In genomic region chr2:238125127-238125885, GRCh38 we compare ENCODE assay signal across 1 cellular context.
TF ChIP-seq lines count a peak whose summit lies in the region.

No MANE protein-coding gene starts in this region.

TF ChIP-seq in GM12878, 131 proteins besides CTCF, POLR2A, EP300 and RAD21:
- no peak for TF ChIP-seq POLR2AphosphoS2 (IDR thresholded peaks at IDR 0.05; ENCODE audit: low read depth, low read length)
- TF ChIP-seq BRCA1 (IDR thresholded peaks at IDR 0.05; ENCODE audit: low read depth, low read length), result no peak
- no peak for TF ChIP-seq HDAC6 (IDR thresholded peaks at IDR 0.05; ENCODE audit: unreplicated experiment)
- TF ChIP-seq IRF5 (IDR thresholded peaks at IDR 0.05; ENCODE audit: borderline replicate concordance), result no peak
- no peak for TF ChIP-seq CHD4 (IDR thresholded peaks at IDR 0.05)
- TF ChIP-seq, protein P1, sequence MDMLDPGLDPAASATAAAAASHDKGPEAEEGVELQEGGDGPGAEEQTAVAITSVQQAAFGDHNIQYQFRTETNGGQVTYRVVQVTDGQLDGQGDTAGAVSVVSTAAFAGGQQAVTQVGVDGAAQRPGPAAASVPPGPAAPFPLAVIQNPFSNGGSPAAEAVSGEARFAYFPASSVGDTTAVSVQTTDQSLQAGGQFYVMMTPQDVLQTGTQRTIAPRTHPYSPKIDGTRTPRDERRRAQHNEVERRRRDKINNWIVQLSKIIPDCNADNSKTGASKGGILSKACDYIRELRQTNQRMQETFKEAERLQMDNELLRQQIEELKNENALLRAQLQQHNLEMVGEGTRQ (IDR thresholded peaks at IDR 0.05; ENCODE audit: borderline replicate concordance, low read depth, low read length), result no peak
- TF ChIP-seq PAX5 (IDR thresholded peaks at IDR 0.05; ENCODE audit: borderline replicate concordance, low read depth, low read length), result no peak
- TF ChIP-seq, protein P2, sequence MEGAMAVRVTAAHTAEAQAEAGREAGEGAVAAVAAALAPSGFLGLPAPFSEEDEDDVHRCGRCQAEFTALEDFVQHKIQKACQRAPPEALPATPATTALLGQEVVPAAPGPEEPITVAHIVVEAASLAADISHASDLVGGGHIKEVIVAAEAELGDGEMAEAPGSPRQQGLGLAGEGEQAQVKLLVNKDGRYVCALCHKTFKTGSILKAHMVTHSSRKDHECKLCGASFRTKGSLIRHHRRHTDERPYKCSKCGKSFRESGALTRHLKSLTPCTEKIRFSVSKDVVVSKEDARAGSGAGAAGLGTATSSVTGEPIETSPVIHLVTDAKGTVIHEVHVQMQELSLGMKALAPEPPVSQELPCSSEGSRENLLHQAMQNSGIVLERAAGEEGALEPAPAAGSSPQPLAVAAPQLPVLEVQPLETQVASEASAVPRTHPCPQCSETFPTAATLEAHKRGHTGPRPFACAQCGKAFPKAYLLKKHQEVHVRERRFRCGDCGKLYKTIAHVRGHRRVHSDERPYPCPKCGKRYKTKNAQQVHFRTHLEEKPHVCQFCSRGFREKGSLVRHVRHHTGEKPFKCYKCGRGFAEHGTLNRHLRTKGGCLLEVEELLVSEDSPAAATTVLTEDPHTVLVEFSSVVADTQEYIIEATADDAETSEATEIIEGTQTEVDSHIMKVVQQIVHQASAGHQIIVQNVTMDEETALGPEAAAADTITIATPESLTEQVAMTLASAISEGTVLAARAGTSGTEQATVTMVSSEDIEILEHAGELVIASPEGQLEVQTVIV (IDR thresholded peaks at IDR 0.05; ENCODE audit: borderline replicate concordance, partially characterized antibody), result no peak
- TF ChIP-seq ZZZ3 (IDR thresholded peaks at IDR 0.05; ENCODE audit: control insufficient read depth, insufficient read length, low read depth), result no peak
- no peak for TF ChIP-seq MXI1 (IDR thresholded peaks at IDR 0.05; ENCODE audit: low read depth, low read length)
- TF ChIP-seq RUNX3 (IDR thresholded peaks at IDR 0.05; ENCODE audit: low read length), result no peak
- no peak for TF ChIP-seq EGR1 (IDR thresholded peaks at IDR 0.05; ENCODE audit: borderline replicate concordance in 1 of 2, low read depth in 2 of 2, low read length in 2 of 2)
- TF ChIP-seq GABPA (IDR thresholded peaks at IDR 0.05; ENCODE audit: low read depth), result no peak
- no peak for TF ChIP-seq PML (IDR thresholded peaks at IDR 0.05; ENCODE audit: low read length)
- TF ChIP-seq BCL11A (IDR thresholded peaks at IDR 0.05; ENCODE audit: low read depth, low read length), result no peak
- TF ChIP-seq CBFB (IDR thresholded peaks at IDR 0.05; ENCODE audit: low read depth), result no peak
- no peak for TF ChIP-seq POU2F2 (IDR thresholded peaks at IDR 0.05; ENCODE audit: borderline replicate concordance, low read depth, low read length)
- TF ChIP-seq TCF12 (IDR thresholded peaks at IDR 0.05; ENCODE audit: low read depth, low read length), result no peak
- no peak for TF ChIP-seq STAT3 (IDR thresholded peaks at IDR 0.05; ENCODE audit: low read depth, low read length)
